Comparison of ENCODE assay signal across 1 cellular context in genomic region chr18:34223164-34223892, GRCh38.
TF ChIP-seq lines count a peak whose summit lies in the region.

No MANE protein-coding gene starts in this region.

TF ChIP-seq in HEK293, 187 proteins besides CTCF, POLR2A, EP300 and RAD21 (continued from another document):
- peak; percentile 57; the same call in 1 of the 2 replicates for TF ChIP-seq BCL11B (tag by site-specific recombination; IDR thresholded peaks at IDR 0.05; ENCODE audit: low read depth)
- peak; percentile 85 for TF ChIP-seq SCRT2 (tag by site-specific recombination; IDR thresholded peaks at IDR 0.05)
- TF ChIP-seq ZEB2 (tag by site-specific recombination; IDR thresholded peaks at IDR 0.05): no peak; the same call in 1 of the 2 replicates
- TF ChIP-seq ZNF146 (tag by site-specific recombination; IDR thresholded peaks at IDR 0.05): no peak
- TF ChIP-seq ZNF202 (tag by site-specific recombination; IDR thresholded peaks at IDR 0.05; ENCODE audit: borderline replicate concordance): no peak
- 0 out of 2 replicates have a peak, but pooled peaks have one; percentile 13 for TF ChIP-seq PRDM10 (tag by site-specific recombination; IDR thresholded peaks at IDR 0.05)
- no peak for TF ChIP-seq EGR2 (tag by site-specific recombination; IDR thresholded peaks at IDR 0.05; ENCODE audit: low read depth)
- TF ChIP-seq ZNF223 (tag by site-specific recombination; IDR thresholded peaks at IDR 0.05): no peak
- no peak for TF ChIP-seq KLF9 (tag by site-specific recombination; IDR thresholded peaks at IDR 0.05; ENCODE audit: low read depth)
- TF ChIP-seq ZNF623 (tag by site-specific recombination; IDR thresholded peaks at IDR 0.05): no peak
- TF ChIP-seq ZNF768 (tag by site-specific recombination; IDR thresholded peaks at IDR 0.05): no peak
- TF ChIP-seq TSHZ1 (tag by site-specific recombination; IDR thresholded peaks at IDR 0.05; ENCODE audit: borderline replicate concordance): no peak
- TF ChIP-seq ZNF18 (tag by site-specific recombination; IDR thresholded peaks at IDR 0.05): 0 out of 2 replicates have a peak, but pooled peaks have one; percentile 46
